ENCODE assay signal across 12 cellular contexts in the genomic region with DNA sequence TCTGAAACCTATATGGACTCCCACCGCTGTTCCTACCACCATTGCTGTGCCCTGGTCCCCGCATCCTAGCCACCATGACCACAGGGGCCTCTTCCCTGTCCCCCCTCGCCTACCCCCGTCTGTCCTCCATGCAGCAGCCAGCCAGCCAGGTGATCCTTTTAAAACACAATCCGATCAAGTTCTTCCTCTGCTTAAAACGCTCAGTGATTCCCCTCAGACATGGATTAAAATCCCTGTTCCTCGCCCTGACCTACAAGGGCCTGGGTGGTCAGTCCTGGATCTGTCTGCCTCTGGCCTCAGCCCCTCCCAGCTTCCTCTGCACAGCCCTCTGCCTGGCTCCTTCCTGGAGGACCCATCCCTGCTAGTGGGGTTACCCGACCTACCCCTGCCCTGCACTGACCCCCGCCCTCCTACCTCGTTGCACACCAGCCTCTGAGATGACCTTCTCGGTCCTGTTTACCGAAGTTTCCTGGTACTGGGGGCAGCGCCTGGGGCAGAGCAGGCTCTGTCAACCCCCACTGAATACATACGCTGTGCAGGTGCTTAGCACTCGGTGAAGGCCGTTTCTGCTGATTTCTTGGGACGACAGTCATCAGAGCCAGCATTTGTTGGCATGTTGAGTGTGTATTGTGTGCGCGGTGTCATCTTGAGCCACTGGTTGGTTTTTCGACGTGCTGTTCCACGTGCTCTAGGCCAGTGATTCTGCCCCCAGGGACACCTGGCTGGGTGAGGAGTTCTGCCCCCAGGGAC. TPM values are rescaled to one million over a fixed set of nuclear protein-coding genes. Genes with fewer than 3 reads are reported as not detected.
DNase-seq lines count a peak whose midpoint lies in the region; ATAC-seq, FAIRE-seq and TF ChIP-seq lines count a peak whose summit lies in the region.
"Had no signal": no experiment of that assay in that cellular context is flagged by ENCODE, and none has a peak within 500 bp of the region (broad histone marks: within the 10 kb centered on the region; RNA-seq: fewer than 3 reads in every experiment).

No MANE protein-coding gene starts in this region.

- no peaks in the 10 kb centered on the region for H3K9me3 Mint-ChIP-seq in stimulated activated naive CD8-positive, alpha-beta T cell treated with anti-CD3 and anti-CD28 coated beads, Interleukin-15, amount 100 ng/mL, for 72 hours
- H3K9me3 Mint-ChIP-seq: activated naive CD4-positive, alpha-beta T cell treated with anti-CD3 and anti-CD28 coated beads, Interleukin-2, amount 50 U/mL, for 72 hours had no signal

- FAIRE-seq in GM12891 (lab: Jason Lieb, UNC): no peak
- FAIRE-seq: colon had no signal

- peak overlapping the region; percentile 41 to 49 for H3K27ac Mint-ChIP-seq in stimulated activated naive CD8-positive, alpha-beta T cell treated with anti-CD3 and anti-CD28 coated beads, Interleukin-15, amount 100 ng/mL, for 72 hours
- H3K27ac Mint-ChIP-seq: activated naive CD4-positive, alpha-beta T cell treated with anti-CD3 and anti-CD28 coated beads, Interleukin-2, amount 50 U/mL, for 72 hours had no signal

- peaks cover 11% of the 10 kb centered on the region for H3K27me3 Mint-ChIP-seq in stimulated activated naive CD8-positive, alpha-beta T cell treated with anti-CD3 and anti-CD28 coated beads, Interleukin-15, amount 100 ng/mL, for 72 hours

- ATAC-seq in stimulated activated naive CD8-positive, alpha-beta T cell treated with anti-CD3 and anti-CD28 coated beads, Interleukin-15, amount 100 ng/mL, for 72 hours: no peak
- ATAC-seq in stimulated activated naive CD8-positive, alpha-beta T cell treated with anti-CD3 and anti-CD28 coated beads, Interleukin-15, Interleukin-2, amounts not matched to agents 100 U/mL and 50 U/mL, for 24 hours: no peak
- ATAC-seq: activated CD8-positive, alpha-beta T cell treated with anti-CD3 and anti-CD28 coated beads, Interleukin-2, amount 10 ng/mL, durations not matched to agents 7 days and 5 days had no signal

- DNase-seq in stimulated activated naive CD8-positive, alpha-beta T cell treated with anti-CD3 and anti-CD28 coated beads, Interleukin-15, amount 100 ng/mL, for 72 hours: no peak
- no peak for DNase-seq in stimulated activated naive CD8-positive, alpha-beta T cell treated with anti-CD3 and anti-CD28 coated beads, Interleukin-15, Interleukin-2, amounts not matched to agents 100 U/mL and 50 U/mL, for 24 hours
- DNase-seq in globus pallidus (ENCODE audit: low spot score) (peak; percentile 54), NCI-H187 treated with DMSO at 0.1 percent for 48 hours (lab: John Stamatoyannopoulos, UW) (no peak), GM12891 (ENCODE audit: insufficient read length, low spot score) (no peak), AG20443 (ENCODE audit: low spot score) (no peak)
- DNase-seq: activated CD8-positive, alpha-beta T cell treated with anti-CD3 and anti-CD28 coated beads, Interleukin-2, amount 10 ng/mL, durations not matched to agents 7 days and 5 days; NCI-H526; SHP77; stimulated activated naive CD4-positive, alpha-beta T cell treated with Interleukin-2 at 50 U/mL for 16 hours had no signal

- H3K4me1 Mint-ChIP-seq in stimulated activated naive CD8-positive, alpha-beta T cell treated with anti-CD3 and anti-CD28 coated beads, Interleukin-15, amount 100 ng/mL, for 72 hours: peaks cover 52% of the 10 kb centered on the region

- peak overlapping the region in 1 of 2 donors; percentile 54 for H3K4me3 Mint-ChIP-seq in stimulated activated naive CD8-positive, alpha-beta T cell treated with anti-CD3 and anti-CD28 coated beads, Interleukin-15, amount 100 ng/mL, for 72 hours
- H3K4me3 Mint-ChIP-seq: activated CD8-positive, alpha-beta T cell treated with anti-CD3 and anti-CD28 coated beads, Interleukin-2, amount 10 ng/mL, durations not matched to agents 7 days and 5 days had no signal

- no peak for TF ChIP-seq POLR2A in GM12891 (IDR thresholded peaks at IDR 0.05; ENCODE audit: low read depth, low read length)

TF ChIP-seq in GM12891, 5 proteins besides CTCF, POLR2A, EP300 and RAD21:
- TF ChIP-seq TAF1 (IDR thresholded peaks at IDR 0.05; ENCODE audit: low read depth, low read length) (no peak), PAX5 (IDR thresholded peaks at IDR 0.05; ENCODE audit: insufficient read depth, low read length, severe bottlenecking) (no peak), SPI1 (IDR thresholded peaks at IDR 0.05; ENCODE audit: low read depth, low read length) (no peak), POLR2AphosphoS5 (IDR thresholded peaks at IDR 0.05; ENCODE audit: low read depth, low read length) (no peak), POU2F2 (IDR thresholded peaks at IDR 0.05; ENCODE audit: low read depth, low read length) (no peak)

RNA-seq across cellular contexts. Expression of gene LENG8, which starts 14.7 kb away (rescaled TPM):
- polyA plus RNA-seq in GM12891 (2012; ENCODE audit: low read depth, missing spikeins): 142 TPM

RNA-seq across cellular contexts. Expression of gene TTYH1, which starts 19.0 kb away (rescaled TPM):
- polyA plus RNA-seq in GM12891 (2012; ENCODE audit: low read depth, missing spikeins): 0.58 TPM

RNA-seq across cellular contexts. Expression of gene LENG9, which starts 29.3 kb away (rescaled TPM):
- polyA plus RNA-seq in GM12891 (2012; ENCODE audit: low read depth, missing spikeins): 2.0 TPM

RNA-seq across cellular contexts. Expression of gene CDC42EP5, which starts 38.8 kb away (rescaled TPM):
- 1.3 TPM for polyA plus RNA-seq in GM12891 (2012; ENCODE audit: low read depth, missing spikeins)
